ENCODE assay signal across 9 cellular contexts in genomic region chr5:32711693-32712462, GRCh38. TPM values are rescaled to one million over a fixed set of nuclear protein-coding genes. Genes with fewer than 3 reads are reported as not detected.
DNase-seq lines count a peak whose midpoint lies in the region; ATAC-seq, FAIRE-seq and TF ChIP-seq lines count a peak whose summit lies in the region.
"Had no signal": no experiment of that assay in that cellular context is flagged by ENCODE, and none has a peak within 500 bp of the region (broad histone marks: within the 10 kb centered on the region; RNA-seq: fewer than 3 reads in every experiment).

No MANE protein-coding gene starts in this region.

- H3K9ac ChIP-seq in IMR-90 (ENCODE audit: low read depth, low read length) (peak overlapping the region; percentile 80), muscle layer of colon (ENCODE audit: low read length) (no peak overlapping the region)

- H3K36me3 ChIP-seq in IMR-90 (ENCODE audit: control insufficient read depth, insufficient read depth, low read length), result peaks cover 3% of the 10 kb centered on the region
- no peaks in the 10 kb centered on the region for H3K36me3 ChIP-seq in muscle layer of colon (ENCODE audit: insufficient read depth, low read length)
- H3K36me3 ChIP-seq in effector memory CD4-positive, alpha-beta T cell (ENCODE audit: control insufficient read depth, insufficient read depth, low read length), result no peaks in the 10 kb centered on the region

- H3K4me1 ChIP-seq in A549 (peaks cover 28% of the 10 kb centered on the region; the same call in 2 of the 3 replicates), IMR-90 (ENCODE audit: control insufficient read depth, insufficient read depth, low read length) (no peaks in the 10 kb centered on the region; the same call in none of the 2 replicates), muscle layer of colon (ENCODE audit: insufficient read depth, low read length) (peaks cover 8% of the 10 kb centered on the region)
- no peaks in the 10 kb centered on the region for H3K4me1 ChIP-seq in effector memory CD4-positive, alpha-beta T cell (ENCODE audit: control insufficient read depth, insufficient read depth, low read length, poor library complexity, severe bottlenecking)

- H3K27ac ChIP-seq in A549 (peak overlapping the region; percentile 83 to 91), IMR-90 (ENCODE audit: insufficient read depth, low read length) (peak overlapping the region; percentile 77), muscle layer of colon (ENCODE audit: low read depth, low read length) (peak overlapping the region; percentile 8)
- no peak overlapping the region for H3K27ac ChIP-seq in effector memory CD4-positive, alpha-beta T cell (ENCODE audit: insufficient read depth, low read length, poor library complexity, severe bottlenecking)

- no peak for FAIRE-seq in A549 (lab: Jason Lieb, UNC)
- FAIRE-seq: GM12878 had no signal

- POLR2A ChIA-PET in A549 (lab: Yijun Ruan, JAX), result interaction anchor here (1.0 kb wide), 1 partner anchor 49 kb away, joined by 3 read pairs; no protein-coding TSS in a partner anchor
- POLR2A ChIA-PET in IMR-90 (lab: Charles Lee; ENCODE audit: unreplicated experiment), result no interaction called here

- no peaks in the 10 kb centered on the region for H4K20me1 ChIP-seq in IMR-90 (ENCODE audit: insufficient read depth, low read length)

- H4K5ac ChIP-seq in IMR-90 (ENCODE audit: low read depth, low read length), result peak overlapping the region; percentile 4

- peak overlapping the region; percentile 70 for H3K4me3 ChIP-seq in A549
- peak overlapping the region; percentile 72 for H3K4me3 ChIP-seq in IMR-90 (ENCODE audit: insufficient read depth, low read depth, low read length)
- H3K4me3 ChIP-seq in muscle layer of colon (ENCODE audit: low read depth in 1 of 2, low read length in 2 of 2), result peak overlapping the region; percentile 34 to 59
- H3K4me3 ChIP-seq in effector memory CD4-positive, alpha-beta T cell (ENCODE audit: insufficient read depth, low read depth, low read length, poor library complexity, severe bottlenecking), result no peak overlapping the region
- H3K4me3 ChIP-seq: GM12878 had no signal

- no peaks in the 10 kb centered on the region for H3K9me3 ChIP-seq in A549
- H3K9me3 ChIP-seq in IMR-90 (ENCODE audit: control insufficient read depth, insufficient read depth, low read length), result no peaks in the 10 kb centered on the region
- H3K9me3 ChIP-seq in muscle layer of colon (ENCODE audit: low read length), result no peaks in the 10 kb centered on the region
- no peaks in the 10 kb centered on the region for H3K9me3 ChIP-seq in effector memory CD4-positive, alpha-beta T cell (ENCODE audit: control insufficient read depth, low read length)

- peak overlapping the region; percentile 68; the same call in 1 of the 2 replicates for H3K56ac ChIP-seq in IMR-90 (ENCODE audit: extremely low read depth, insufficient read depth, low read length)

- H3K23ac ChIP-seq in IMR-90 (ENCODE audit: low read depth, low read length), result peak overlapping the region; percentile 73; the same call in 1 of the 2 replicates

- H3K18ac ChIP-seq in IMR-90 (ENCODE audit: low read depth, low read length), result peak overlapping the region; percentile 14

- peak overlapping the region; percentile 54; the same call in 1 of the 3 replicates for H2BK15ac ChIP-seq in IMR-90 (ENCODE audit: low read depth, low read length)

- 31% methylated on average over 49 of the region's 75 CpGs for WGBS in A549 (ENCODE audit: missing lambda C conversion rate)
- WGBS in IMR-90 (ENCODE audit: extremely low coverage in 2 of 2, insufficient read length in 1 of 2), 2 experiments, result 2% methylated on average over 35 of the region's 75 CpGs; no CpG with 5 or more reads in 1 of the 2 experiments

- H3K4me2 ChIP-seq in A549 (peak overlapping the region; percentile 82), IMR-90 (ENCODE audit: low read depth, low read length) (peak overlapping the region; percentile 85)

- H2AK9ac ChIP-seq in IMR-90 (replicated peaks; ENCODE audit: low read depth, low read length, poor library complexity), result peak overlapping the region; percentile 7

- no peak overlapping the region for H3K14ac ChIP-seq in IMR-90 (replicated peaks; ENCODE audit: low read depth, low read length)

- CTCF ChIA-PET in A549 (lab: Yijun Ruan, JAX) (interaction anchor here (0.9 to 4.2 kb wide), 6 partner anchors 140 to 470 kb away, joined by 3 to 30 read pairs (median 8); no protein-coding TSS in a partner anchor), IMR-90 (lab: Yijun Ruan, JAX) (interaction anchor here (0.9 kb wide), 1 partner anchor 153 kb away, joined by 3 read pairs; no protein-coding TSS in a partner anchor)

- TF ChIP-seq CTCF in A549 (IDR thresholded peaks at IDR 0.05) (no peak), IMR-90 (conservative IDR thresholded peaks at IDR 0.05; ENCODE audit: low read depth, low read length) (no peak)

- no peak overlapping the region; the same call in 1 of the 2 replicates for H2BK20ac ChIP-seq in IMR-90 (ENCODE audit: low read depth, low read length)

- in situ Hi-C loops in IMR-90 (cut with MboI; ENCODE audit: low sequenced_read_pairs), result loop anchor here (10.0 kb wide), 2 partner anchors 203 to 463 kb away; no protein-coding TSS in a partner anchor

- H2AFZ ChIP-seq in IMR-90 (replicated peaks; ENCODE audit: low read length, poor library complexity), result peak overlapping the region; percentile 87

- dilution Hi-C loops in IMR-90 (cut with HindIII; ENCODE audit: low sequenced_read_pairs, unreplicated experiment), result no loop called here

- no TSS peak for BruUV-seq in IMR-90 (replicated peaks; lab: Mats Ljungman, UMichigan)

- no peaks in the 10 kb centered on the region; the same call in 1 of the 2 replicates for H3K9me1 ChIP-seq in IMR-90 (ENCODE audit: insufficient read depth, low read length)

- H3K4ac ChIP-seq in IMR-90 (ENCODE audit: low read depth, low read length), result peak overlapping the region; percentile 57

- H2BK120ac ChIP-seq in IMR-90 (ENCODE audit: low read depth, low read length), result peak overlapping the region; percentile 58

- TF ChIP-seq EP300 in A549 (IDR thresholded peaks at IDR 0.05), result no peak

- H3K27me3 ChIP-seq in IMR-90 (ENCODE audit: control insufficient read depth, insufficient read depth, low read length) (no peaks in the 10 kb centered on the region), muscle layer of colon (ENCODE audit: control insufficient read depth in 1 of 2, insufficient read depth in 2 of 2, low read length in 2 of 2) (peaks cover 0 to 14% of the 10 kb centered on the region in 2 donors)
- peaks cover 8% of the 10 kb centered on the region for H3K27me3 ChIP-seq in effector memory CD4-positive, alpha-beta T cell (replicated peaks; ENCODE audit: control insufficient read depth, insufficient read depth, low read length, poor library complexity, severe bottlenecking)

- ATAC-seq in A549 (peak; percentile 37 to 49; a peak in 5 of 6 replicates), IMR-90 (ENCODE audit: low read depth) (peak; percentile 16)
- ATAC-seq: GM12878 had no signal

- H4K91ac ChIP-seq in IMR-90 (ENCODE audit: insufficient read depth, low read depth, low read length), result peak overlapping the region; percentile 79; the same call in 1 of the 2 replicates

- H2BK5ac ChIP-seq in IMR-90 (ENCODE audit: low read depth, low read length, poor library complexity, severe bottlenecking), result peak overlapping the region; percentile 6

- peak in 1 of 2 experiments; percentile 15; a peak in 1 of 5 replicates for TF ChIP-seq RAD21 in A549 (conservative IDR thresholded peaks at IDR 0.05 in 1 of 2, IDR thresholded peaks at IDR 0.05 in 1 of 2)
- no peak for TF ChIP-seq RAD21 in IMR-90 (IDR thresholded peaks at IDR 0.05; ENCODE audit: low read length)

- intact Hi-C loops in IMR-90 (cut with micrococcal nuclease), result loop anchor here (2.0 to 5.0 kb wide), 7 partner anchors 49 to 711 kb away; no protein-coding TSS in a partner anchor

- H4K8ac ChIP-seq in IMR-90 (ENCODE audit: low read depth in 2 of 2, low read length in 2 of 2), result peak overlapping the region; percentile 53 to 59; a peak in 3 of 4 replicates

- no peaks in the 10 kb centered on the region; a peak in 2 of 4 replicates for H3K79me1 ChIP-seq in IMR-90 (ENCODE audit: low read depth in 1 of 2, low read length in 2 of 2)

- TF ChIP-seq POLR2A in A549 (IDR thresholded peaks at IDR 0.05; ENCODE audit: low read length) (0 out of 2 replicates have a peak, but pooled peaks have one; percentile 14), IMR-90 (IDR thresholded peaks at IDR 0.05; ENCODE audit: low read depth, low read length) (no peak)

- H2AK5ac ChIP-seq in IMR-90 (ENCODE audit: low read depth, low read length), result peak overlapping the region; percentile 73

- peak; percentile 35 to 52 for DNase-seq in A549 (ENCODE audit: low read depth in 1 of 2, low spot score in 1 of 2)
- peak; percentile 49 for DNase-seq in IMR-90
- DNase-seq in ecto neural progenitor cell (ENCODE audit: low spot score), result peak; percentile 63
- DNase-seq in effector memory CD4-positive, alpha-beta T cell, result no peak
- no peak for DNase-seq in ureter (ENCODE audit: low spot score)
- DNase-seq in H4 (ENCODE audit: low spot score), result no peak
- DNase-seq in Kasumi-1 (lab: John Stamatoyannopoulos, UW), result no peak

TF ChIP-seq in A549, 52 proteins besides CTCF, POLR2A, EP300 and RAD21 (continues in another document):
- no peak for TF ChIP-seq ZC3H11A (IDR thresholded peaks at IDR 0.05)
- TF ChIP-seq NPAS2 (CRISPR knock-in tag; IDR thresholded peaks at IDR 0.05; ENCODE audit: borderline replicate concordance), result no peak
- no peak for TF ChIP-seq RNF2 (IDR thresholded peaks at IDR 0.05; ENCODE audit: borderline replicate concordance, low read depth)
- TF ChIP-seq CBX2 (IDR thresholded peaks at IDR 0.05; ENCODE audit: borderline replicate concordance, low read depth), result no peak

TF ChIP-seq in IMR-90, 13 proteins besides CTCF, POLR2A, EP300 and RAD21 (continues in another document):
- TF ChIP-seq NFE2L2 (IDR thresholded peaks at IDR 0.05; ENCODE audit: low read depth, low read length) (no peak), MXI1 (IDR thresholded peaks at IDR 0.05; ENCODE audit: borderline replicate concordance, low read depth, low read length) (no peak), MAFK (IDR thresholded peaks at IDR 0.05; ENCODE audit: low read depth, low read length) (no peak), BHLHE40 (IDR thresholded peaks at IDR 0.05; ENCODE audit: low read depth, low read length) (no peak), SMC3 (IDR thresholded peaks at IDR 0.05; ENCODE audit: low read depth, low read length) (no peak), FOS (IDR thresholded peaks at IDR 0.05; ENCODE audit: low read depth, low read length) (no peak)

RNA-seq across cellular contexts. Expression of gene NPR3, which starts 0.8 kb away (rescaled TPM):
- polyA plus RNA-seq in A549 (2011; rRNA removed) (18.6 and 18.9 TPM in 2 replicates), A549 (2017; fragmentation: RNase III; extraction: RNeasy Plus Mini Kit Qiagen cat#74134 plus additional on column Dnase treatment) (16.4 to 18.0 TPM (median 18.0 TPM) in 3 replicates), IMR-90 (2012; rRNA removed) (23.2 and 24.6 TPM in 2 replicates)
- polyA plus RNA-seq in A549 (2012; cell fraction: cytosol; rRNA removed), result 8.6 and 10.1 TPM in 2 replicates
- 9.6 and 11.6 TPM in 2 replicates for polyA plus RNA-seq in A549 (2012; cell fraction: nucleus; rRNA removed)
- polyA minus RNA-seq in A549 (2011; rRNA and poly(A)+ RNA removed), result 29.0 and 29.8 TPM in 2 replicates
- total RNA-seq in IMR-90 (2012; rRNA removed) (88.2 and 89.4 TPM in 2 replicates), ureter (1.4 TPM)
- 7.5 and 12.4 TPM in 2 replicates for polyA plus RNA-seq in IMR-90 (2012; cell fraction: cytosol; rRNA removed)
- polyA plus RNA-seq in IMR-90 (2012; cell fraction: nucleus; rRNA removed; ENCODE audit: low replicate concordance), result 12.3 and 16.2 TPM in 2 replicates
- total RNA-seq in H4 (2014; rRNA removed; shearing (Covaris generic)), result 0.10 and 0.27 TPM in 2 replicates
- total RNA-seq: GM12878 had no signal

Comparison
In these comparisons a context has a peak if more than half of its experiments do, and no peak if none do; other contexts are left out.
1. DNase-seq: peak in A549 (2 of 2), IMR-90 (single experiment) and ecto neural progenitor cell (single experiment); none in effector memory CD4-positive, alpha-beta T cell (0 of 3), ureter (single experiment), H4 (single experiment) and Kasumi-1 (0 of 2).
2. RNA of gene NPR3, which starts 0.8 kb away (total RNA-seq): 88.2 to 89.4 TPM in IMR-90; 1.4 TPM in ureter (single experiment) and 0.10 to 0.27 TPM in H4; every median in the first group is over 10 times any median in the second.